In genomic region chr9:131621551-131622321, GRCh38 we compare ENCODE assay signal across 10 cellular contexts.
A peak's percentile ranks its signal among the peaks of the same experiment; 100 is the strongest.
DNase-seq lines count a peak whose midpoint lies in the region; FAIRE-seq and TF ChIP-seq lines count a peak whose summit lies in the region.
"Had no signal": no experiment of that assay in that cellular context is flagged by ENCODE, and none has a peak within 500 bp of the region (broad histone marks: within the 10 kb centered on the region; RNA-seq: fewer than 3 reads in every experiment).

No MANE protein-coding gene starts in this region.

- peaks cover 0 to 21% (median 12%) of the 10 kb centered on the region in 3 donors for H3K27me3 Mint-ChIP-seq in immature natural killer cell (ENCODE audit: low read depth in 3 of 3)
- H3K27me3 Mint-ChIP-seq: activated CD4-positive, alpha-beta T cell treated with anti-CD3 and anti-CD28 coated beads for 36 hours had no signal

- peak overlapping the region; percentile 94 to 99 (median 96) for H3K27ac Mint-ChIP-seq in immature natural killer cell
- H3K27ac Mint-ChIP-seq: activated CD4-positive, alpha-beta T cell treated with anti-CD3 and anti-CD28 coated beads for 36 hours had no signal

- peak overlapping the region; percentile 72 to 84 (median 75) for H3K4me3 Mint-ChIP-seq in immature natural killer cell
- H3K4me3 Mint-ChIP-seq: activated CD4-positive, alpha-beta T cell treated with anti-CD3 and anti-CD28 coated beads for 36 hours had no signal

- no peak for FAIRE-seq in H54 (lab: Jason Lieb, UNC)
- FAIRE-seq: pancreas had no signal

- TF ChIP-seq POLR2A in H54 (IDR thresholded peaks at IDR 0.05; ENCODE audit: low read depth, low read length): no peak

- H3K4me1 Mint-ChIP-seq in immature natural killer cell: peaks cover 77 to 81% of the 10 kb centered on the region in 2 donors

- DNase-seq in CD1c-positive myeloid dendritic cell (ENCODE audit: extremely low spot score) (peak; percentile 94), GM19238 (ENCODE audit: insufficient read length, low spot score) (peak; percentile 25), Kasumi-1 (lab: John Stamatoyannopoulos, UW) (peak; percentile 13 to 46), immature natural killer cell (peak; percentile 72 to 80 (median 76)), mucosa of gallbladder (ENCODE audit: low spot score) (no peak), H54 (ENCODE audit: insufficient read length, low spot score) (no peak), NCI-H2081 (lab: John Stamatoyannopoulos, UW) (no peak)
- DNase-seq in stimulated activated naive CD4-positive, alpha-beta T cell (lab: John Stamatoyannopoulos, UW): no peak
- DNase-seq: activated CD4-positive, alpha-beta T cell treated with anti-CD3 and anti-CD28 coated beads for 36 hours had no signal

- H3K9me3 Mint-ChIP-seq in immature natural killer cell: no peaks in the 10 kb centered on the region

- peaks cover 19 to 70% (median 22%) of the 10 kb centered on the region in 3 donors for H3K36me3 Mint-ChIP-seq in immature natural killer cell

Comparison
In these comparisons a context has a peak if more than half of its experiments do, and no peak if none do; other contexts are left out.
1. DNase-seq: peak in CD1c-positive myeloid dendritic cell (single experiment), GM19238 (single experiment), Kasumi-1 (2 of 2) and immature natural killer cell (3 of 3); none in mucosa of gallbladder (single experiment), H54 (single experiment), NCI-H2081 (0 of 2) and stimulated activated naive CD4-positive, alpha-beta T cell (0 of 6).